14 cellular contexts compared by ENCODE assay signal in genomic region chr3:148999806-149000205, GRCh38. TPM values are rescaled to one million over a fixed set of nuclear protein-coding genes. Genes with fewer than 3 reads are reported as not detected.
A peak's percentile ranks its signal among the peaks of the same experiment; 100 is the strongest.
DNase-seq lines count a peak whose midpoint lies in the region; ATAC-seq, FAIRE-seq and TF ChIP-seq lines count a peak whose summit lies in the region.
"Had no signal": no experiment of that assay in that cellular context is flagged by ENCODE, and none has a peak within 500 bp of the region (broad histone marks: within the 10 kb centered on the region; RNA-seq: fewer than 3 reads in every experiment).

No MANE protein-coding gene starts in this region.

- H2AK5ac ChIP-seq in H1 (ENCODE audit: low read depth, low read length) = no peak overlapping the region

- no peaks in the 10 kb centered on the region for H3K9me3 Mint-ChIP-seq in activated CD8-positive, alpha-beta memory T cell treated with anti-CD3 and anti-CD28 coated beads, Interleukin-2, amount 10 ng/mL, durations not matched to agents 7 days and 5 days (ENCODE audit: low read depth)
- H3K9me3 Mint-ChIP-seq in CD4-positive, alpha-beta T cell = no peaks in the 10 kb centered on the region

- H4K8ac ChIP-seq in H1 (ENCODE audit: extremely low read depth, insufficient read depth, low read length) = no peak overlapping the region

- H3K27me3 ChIP-seq in H1 (replicated peaks in 1 of 4; ENCODE audit: control insufficient read depth in 3 of 4, extremely low read depth in 1 of 4, insufficient read depth in 3 of 4, low read length in 3 of 4) (no peaks in the 10 kb centered on the region), spleen (replicated peaks in 1 of 7) (no peaks in the 10 kb centered on the region)
- no peaks in the 10 kb centered on the region for H3K27me3 ChIP-seq in CD4-positive, alpha-beta T cell (ENCODE audit: control insufficient read depth, insufficient read depth, low read length)

- no peak overlapping the region for H4K91ac ChIP-seq in H1 (replicated peaks; ENCODE audit: insufficient read length, low read length)

- no peak for TF ChIP-seq POLR2A in H1 (IDR thresholded peaks at IDR 0.05; ENCODE audit: control extremely low read depth in 1 of 2, low read depth in 2 of 2, low read length in 2 of 2)
- TF ChIP-seq POLR2A in spleen (IDR thresholded peaks at IDR 0.05) = no peak

- H3K4me2 ChIP-seq in H1 (ENCODE audit: insufficient read depth in 1 of 2, low read depth in 2 of 2, low read length in 2 of 2) = no peak overlapping the region
- H3K4me2 ChIP-seq: A549 had no signal

- H2BK15ac ChIP-seq in H1 (ENCODE audit: low read length) = no peak overlapping the region

- no peak overlapping the region for H4K5ac ChIP-seq in H1 (ENCODE audit: insufficient read length, low read depth, low read length)

- H3K23me2 ChIP-seq in H1 (ENCODE audit: low read depth, low read length) = no peaks in the 10 kb centered on the region

- no peak overlapping the region for H3K23ac ChIP-seq in H1 (ENCODE audit: insufficient read length)

- H3K36me3 ChIP-seq in H1 (ENCODE audit: control insufficient read depth in 2 of 4, insufficient read depth in 4 of 4, low read length in 3 of 4) (peaks cover 0 to 8% (median 2%) of the 10 kb centered on the region in 4 experiments; a peak in 3 of 8 replicates), spleen (peaks cover 0 to 90% (median 25%) of the 10 kb centered on the region in 6 donors)

- H3K27ac Mint-ChIP-seq in activated CD8-positive, alpha-beta memory T cell treated with anti-CD3 and anti-CD28 coated beads, Interleukin-2, amount 10 ng/mL, durations not matched to agents 7 days and 5 days = peak overlapping the region; percentile 80
- no peak overlapping the region for H3K27ac Mint-ChIP-seq in CD4-positive, alpha-beta T cell

- H3K79me2 ChIP-seq in H1 (ENCODE audit: control insufficient read depth in 1 of 2, insufficient read depth in 2 of 2, low read length in 2 of 2) = no peaks in the 10 kb centered on the region

- FAIRE-seq in H1 (lab: Jason Lieb, UNC) = no peak
- FAIRE-seq: A549, K562 had no signal

- H3K9me3 ChIP-seq in H1 (ENCODE audit: insufficient read depth in 2 of 2, low read depth in 1 of 2, low read length in 1 of 2) = no peaks in the 10 kb centered on the region
- H3K9me3 ChIP-seq in spleen = no peaks in the 10 kb centered on the region
- no peaks in the 10 kb centered on the region for H3K9me3 ChIP-seq in CD4-positive, alpha-beta T cell (ENCODE audit: control insufficient read depth, low read length)
- H3K9me3 ChIP-seq: A549 had no signal

- no peak for ATAC-seq in activated CD8-positive, alpha-beta memory T cell treated with anti-CD3 and anti-CD28 coated beads, Interleukin-2, amount 10 ng/mL, durations not matched to agents 7 days and 5 days
- peak; percentile 27 for ATAC-seq in HG03342 (IDR thresholded peaks at IDR 0.05; ENCODE audit: unreplicated experiment)
- no peak for ATAC-seq in HG03175 (IDR thresholded peaks at IDR 0.05; ENCODE audit: unreplicated experiment)
- no peak for ATAC-seq in CD4-positive, alpha-beta T cell (ENCODE audit: poor library complexity)
- ATAC-seq: A549, K562, Panc1 had no signal

- H3K56ac ChIP-seq in H1 (replicated peaks; ENCODE audit: insufficient read length, low read depth, low read length) = no peak overlapping the region

- no peak for DNase-seq in activated CD8-positive, alpha-beta memory T cell treated with anti-CD3 and anti-CD28 coated beads, Interleukin-2, amount 10 ng/mL, durations not matched to agents 7 days and 5 days
- no peak for DNase-seq in activated CD8-positive, alpha-beta memory T cell treated with anti-CD3 and anti-CD28 coated beads, Interleukin-2, amount 50 U/mL, for 48 hours
- DNase-seq in H1 (ENCODE audit: low read depth in 1 of 2, low spot score in 2 of 2) (no peak), spleen (no peak), NCI-H2227 (lab: John Stamatoyannopoulos, UW; ENCODE audit: unreplicated experiment) (no peak)
- DNase-seq in CD4-positive, alpha-beta T cell = no peak
- DNase-seq: DMS 273 treated with DMSO at 0.1 percent for 48 hours, midbrain, T-helper 9 cell had no signal

- no peak overlapping the region for H3K9ac ChIP-seq in H1 (replicated peaks in 1 of 4; ENCODE audit: extremely low read depth in 1 of 4, low read depth in 3 of 4, low read length in 3 of 4)

- no peaks in the 10 kb centered on the region for H3K79me1 ChIP-seq in H1 (ENCODE audit: low read depth, low read length)

- no peak overlapping the region for H2AFZ ChIP-seq in H1 (ENCODE audit: low read length)

- no peak overlapping the region for H2BK120ac ChIP-seq in H1 (replicated peaks; ENCODE audit: low read depth, low read length)

- TF ChIP-seq RAD21 in H1 (IDR thresholded peaks at IDR 0.05 in 1 of 2, conservative IDR thresholded peaks at IDR 0.05 in 1 of 2; ENCODE audit: low read depth in 2 of 2, low read length in 2 of 2) = no peak

- H3K27ac ChIP-seq in H1 (ENCODE audit: low read depth, low read length) (no peak overlapping the region), spleen (peak overlapping the region in 7 of 8 donors; percentile 46 to 86 (median 81))
- no peak overlapping the region for H3K27ac ChIP-seq in CD4-positive, alpha-beta T cell (ENCODE audit: low read depth, low read length)
- H3K27ac ChIP-seq: A549 had no signal

- H3K14ac ChIP-seq in H1 (ENCODE audit: insufficient read length) = no peak overlapping the region

- peaks cover 81% of the 10 kb centered on the region for H3K4me1 Mint-ChIP-seq in activated CD8-positive, alpha-beta memory T cell treated with anti-CD3 and anti-CD28 coated beads, Interleukin-2, amount 10 ng/mL, durations not matched to agents 7 days and 5 days
- peaks cover 37% of the 10 kb centered on the region for H3K4me1 Mint-ChIP-seq in CD4-positive, alpha-beta T cell (ENCODE audit: low read depth)

- WGBS in H1 (ENCODE audit: extremely low coverage in 1 of 2, insufficient coverage in 1 of 2, insufficient read length in 1 of 2, insufficient replicate concordance in 2 of 2, low coverage in 1 of 2, low lambda C conversion rate in 2 of 2, missing lambda C conversion rate in 1 of 2), 2 experiments = 75% methylated on average over 3 of the region's 3 CpGs; no CpG with 5 or more reads in 1 of the 2 experiments
- WGBS in spleen, 5 donors = 48 to 74% (median 57%) methylated on average over 3 of the region's 3 CpGs

- no peak overlapping the region for H3K4ac ChIP-seq in H1 (replicated peaks; ENCODE audit: insufficient read length, low read depth, low read length)

- H3K27me3 Mint-ChIP-seq in activated CD8-positive, alpha-beta memory T cell treated with anti-CD3 and anti-CD28 coated beads, Interleukin-2, amount 10 ng/mL, durations not matched to agents 7 days and 5 days = no peaks in the 10 kb centered on the region
- no peaks in the 10 kb centered on the region for H3K27me3 Mint-ChIP-seq in CD4-positive, alpha-beta T cell

- H3K36me3 Mint-ChIP-seq in activated CD8-positive, alpha-beta memory T cell treated with anti-CD3 and anti-CD28 coated beads, Interleukin-2, amount 10 ng/mL, durations not matched to agents 7 days and 5 days = peaks cover 72% of the 10 kb centered on the region
- H3K36me3 Mint-ChIP-seq in CD4-positive, alpha-beta T cell (ENCODE audit: low read depth) = peaks cover 47% of the 10 kb centered on the region

- no peak overlapping the region for H2BK12ac ChIP-seq in H1 (ENCODE audit: low read depth, low read length)

- TF ChIP-seq CTCF in H1 (IDR thresholded peaks at IDR 0.05; ENCODE audit: control extremely low read depth in 1 of 3, insufficient read depth in 1 of 3, low read depth in 1 of 3, low read length in 3 of 3) = no peak
- TF ChIP-seq CTCF in spleen (IDR thresholded peaks at IDR 0.05 in 8 of 11, conservative IDR thresholded peaks at IDR 0.05 in 3 of 11) = no peak
- no peak for TF ChIP-seq CTCF in CD4-positive, alpha-beta T cell (IDR thresholded peaks at IDR 0.05)

- H2BK20ac ChIP-seq in H1 (ENCODE audit: low read length) = no peak overlapping the region

- no peak overlapping the region for H3K18ac ChIP-seq in H1 (ENCODE audit: extremely low read depth, low read length)

- H3K4me3 ChIP-seq in H1 (ENCODE audit: extremely low read depth in 1 of 4, insufficient read depth in 2 of 4, low read depth in 3 of 4, low read length in 4 of 4) = no peak overlapping the region
- peak overlapping the region in 1 of 8 donors; percentile 1 for H3K4me3 ChIP-seq in spleen
- H3K4me3 ChIP-seq: A549, K562 had no signal

- H3K4me1 ChIP-seq in H1 (replicated peaks in 1 of 4; ENCODE audit: control insufficient read depth in 3 of 4, insufficient read depth in 4 of 4, low read length in 3 of 4) (peaks cover 0 to 14% (median 3%) of the 10 kb centered on the region in 4 experiments; a peak in 2 of 7 replicates), spleen (peaks cover 0 to 81% (median 28%) of the 10 kb centered on the region in 6 donors)
- H3K4me1 ChIP-seq: A549 had no signal

- no peak for TF ChIP-seq EP300 in H1 (IDR thresholded peaks at IDR 0.05; ENCODE audit: borderline replicate concordance in 1 of 2, low read depth in 2 of 2, low read length in 2 of 2)

- intact Hi-C loops in spleen (cut with DNase I; ENCODE audit: low total_unique reads) = no loop called here
- intact Hi-C loops in CD4-positive, alpha-beta T cell (cut with DNase I, micrococcal nuclease) = loop anchor here (10.0 kb wide), 2 partner anchors 125 to 815 kb away; partner anchors contain the start of genes HPS3 (in 1 of the 2) and RNF13 (in 1 of the 2)

- CTCF ChIA-PET in activated CD8-positive, alpha-beta memory T cell treated with anti-CD3 and anti-CD28 coated beads, Interleukin-2, amount 10 ng/mL, durations not matched to agents 7 days and 5 days (lab: Charles Lee) = interaction anchor here (1.4 to 5.6 kb wide), 3 partner anchors 9 to 130 kb away, joined by 3 to 31 read pairs (median 15); partner anchors contain the start of genes GYG1 and HPS3
- CTCF ChIA-PET in H1 (lab: Charles Lee; ENCODE audit: partially characterized antibody) = interaction anchor here (1.0 kb wide), 3 partner anchors 11 to 37 kb away, joined by 3 to 4 read pairs (median 3); no protein-coding TSS in a partner anchor
- CTCF ChIA-PET in CD4-positive, alpha-beta T cell (lab: Charles Lee) = interaction anchor here (1.0 kb wide), 1 partner anchor 8 kb away, joined by 3 read pairs; the partner anchor contains the start of gene GYG1

- no peak overlapping the region for H2BK5ac ChIP-seq in H1 (ENCODE audit: low read depth, low read length)

- POLR2A ChIA-PET in H1 (lab: Charles Lee; ENCODE audit: partially characterized antibody) = interaction anchor here (0.8 to 1.2 kb wide), 3 partner anchors 8 to 13 kb away, joined by 3 to 4 read pairs (median 3); partner anchors contain the start of gene GYG1
- POLR2A ChIA-PET in CD4-positive, alpha-beta T cell (lab: Charles Lee) = interaction anchor here (0.6 to 3.9 kb wide), 2 partner anchors 9 to 141 kb away, joined by 5 to 25 read pairs; partner anchors contain the start of gene GYG1

- H3K4me3 Mint-ChIP-seq in activated CD8-positive, alpha-beta memory T cell treated with anti-CD3 and anti-CD28 coated beads, Interleukin-2, amount 10 ng/mL, durations not matched to agents 7 days and 5 days = peak overlapping the region; percentile 49
- H3K4me3 Mint-ChIP-seq in CD4-positive, alpha-beta T cell = no peak overlapping the region

- no peaks in the 10 kb centered on the region for H4K20me1 ChIP-seq in H1 (replicated peaks in 1 of 2; ENCODE audit: control insufficient read depth in 1 of 2, insufficient read depth in 2 of 2, low read length in 2 of 2)

RNA-seq across cellular contexts. Expression of gene GYG1, which starts 8.5 kb away (rescaled TPM):
- 10 to 100 TPM; 71.3 to 74.0 TPM for total RNA-seq in activated CD8-positive, alpha-beta memory T cell treated with anti-CD3 and anti-CD28 coated beads, Interleukin-2, amount 10 ng/mL, durations not matched to agents 7 days and 5 days
- total RNA-seq in H1 (2021; fragmentation: NEBNext Ultra II Directional; extraction: Animal tissue kit (Norgen Biotek cat#: 25700)) = 31.0 and 34.2 TPM in 2 replicates
- polyA plus RNA-seq in H1 (2011; rRNA removed) = 14.4 and 19.4 TPM in 2 replicates
- 18.8 TPM for polyA plus RNA-seq in H1 (2011; cell fraction: cytosol; rRNA removed)
- polyA plus RNA-seq in H1 (2011; cell fraction: nucleus; rRNA removed) = 14.0 TPM
- polyA plus RNA-seq in H1 (2012, experiment 1 of 2) = 33.1 to 37.1 TPM (median 34.0 TPM) in 4 replicates
- polyA plus RNA-seq in H1 (2012, experiment 2 of 2) = 9.1 TPM
- polyA plus RNA-seq in H1 (2013, experiment 1 of 2) = 29.6 TPM
- 28.7 TPM for polyA plus RNA-seq in H1 (2013, experiment 2 of 2)
- polyA minus RNA-seq in H1 (2011; rRNA and poly(A)+ RNA removed) = 27.1 and 28.8 TPM in 2 replicates
- 25.6 TPM for polyA minus RNA-seq in H1 (2011; cell fraction: cytosol; rRNA and poly(A)+ RNA removed)
- polyA minus RNA-seq in H1 (2011; cell fraction: nucleus; rRNA and poly(A)+ RNA removed) = 30.7 TPM
- total RNA-seq in spleen = 100 to 1,000 TPM in 2 of 7 donors, 10 to 100 TPM in 5; 50.8 to 117 (median 58.3) TPM
- polyA plus RNA-seq in spleen = 10 to 100 TPM; 21.4 to 49.7 (median 28.5) TPM
- total RNA-seq in CD4-positive, alpha-beta T cell = 10 to 100 TPM; 21.0 to 22.3 TPM

Comparison
In these comparisons a context has a peak if more than half of its experiments do, and no peak if none do; other contexts are left out.
1. H3K27ac ChIP-seq: peak in spleen (7 of 8); none in H1 (single experiment) and CD4-positive, alpha-beta T cell (single experiment).